In genomic region chr4:94451669-94452475, GRCh38 we compare ENCODE assay signal across 1 cellular context.
TF ChIP-seq lines count a peak whose summit lies in the region.

TSS of gene PDLIM5 (plus strand) at chr4:94451942. CDS start at chr4:94455289, 3,347 bp downstream.

TF ChIP-seq in HepG2, 621 proteins besides CTCF, POLR2A, EP300 and RAD21 (continued from another document and continues in another):
- no peak for TF ChIP-seq ZBTB33 (CRISPR knock-in tag; IDR thresholded peaks at IDR 0.05)
- no peak for TF ChIP-seq RARG (CRISPR knock-in tag; IDR thresholded peaks at IDR 0.05; ENCODE audit: low read depth)
- no peak for TF ChIP-seq ZNF496 (CRISPR knock-in tag; IDR thresholded peaks at IDR 0.05; ENCODE audit: insufficient replicate concordance)
- TF ChIP-seq HOMEZ (CRISPR knock-in tag; IDR thresholded peaks at IDR 0.05; ENCODE audit: low read depth): no peak; the same call in none of the 2 replicates
- no peak for TF ChIP-seq SNAPC4 (CRISPR knock-in tag; IDR thresholded peaks at IDR 0.05)
- TF ChIP-seq XBP1 (CRISPR knock-in tag; IDR thresholded peaks at IDR 0.05): no peak
- TF ChIP-seq HIC2 (CRISPR knock-in tag; IDR thresholded peaks at IDR 0.05; ENCODE audit: low read depth): peak; percentile 60; the same call in 1 of the 2 replicates
- no peak for TF ChIP-seq RFX1 (IDR thresholded peaks at IDR 0.05)
- no peak for TF ChIP-seq ZNF280D (CRISPR knock-in tag; IDR thresholded peaks at IDR 0.05)
- TF ChIP-seq ZNF251 (CRISPR knock-in tag; IDR thresholded peaks at IDR 0.05): no peak
- peak; percentile 68 for TF ChIP-seq ARID5B (CRISPR knock-in tag; IDR thresholded peaks at IDR 0.05)
- TF ChIP-seq ZNF572 (CRISPR knock-in tag; IDR thresholded peaks at IDR 0.05): no peak
- peak; percentile 85 for TF ChIP-seq ASH2L (IDR thresholded peaks at IDR 0.05; ENCODE audit: insufficient read length, low read depth, low read length)
- TF ChIP-seq MATR3 (CRISPR knock-in tag; IDR thresholded peaks at IDR 0.05): no peak
- no peak for TF ChIP-seq ZNF781 (CRISPR knock-in tag; IDR thresholded peaks at IDR 0.05; ENCODE audit: borderline replicate concordance, not compliant biosample characterization)
- no peak for TF ChIP-seq ZFP36 (IDR thresholded peaks at IDR 0.05; ENCODE audit: borderline replicate concordance, low read depth, low read length, partially characterized antibody)
- no peak for TF ChIP-seq HNF1A (IDR thresholded peaks at IDR 0.05; ENCODE audit: low read depth)
- no peak; the same call in 1 of the 2 replicates for TF ChIP-seq HNF1A (CRISPR knock-in tag; IDR thresholded peaks at IDR 0.05; ENCODE audit: borderline replicate concordance)
- no peak for TF ChIP-seq ZNF597 (CRISPR knock-in tag; IDR thresholded peaks at IDR 0.05)
- TF ChIP-seq SNAPC5 (CRISPR knock-in tag; IDR thresholded peaks at IDR 0.05; ENCODE audit: borderline replicate concordance): no peak
- no peak for TF ChIP-seq NR3C1 (CRISPR knock-in tag; IDR thresholded peaks at IDR 0.05)
- TF ChIP-seq NR1H2 (CRISPR knock-in tag; IDR thresholded peaks at IDR 0.05; ENCODE audit: borderline replicate concordance, low read depth): 0 out of 2 replicates have a peak, but pooled peaks have one; percentile 44
- no peak for TF ChIP-seq ZNF75D (CRISPR knock-in tag; IDR thresholded peaks at IDR 0.05; ENCODE audit: borderline replicate concordance)
- TF ChIP-seq ZFY (CRISPR knock-in tag; IDR thresholded peaks at IDR 0.05): peak; percentile 53; the same call in 1 of the 2 replicates
- TF ChIP-seq FOXO4 (CRISPR knock-in tag; conservative IDR thresholded peaks at IDR 0.05): 0 out of 2 replicates have a peak, but pooled peaks have one; percentile 35
- TF ChIP-seq CREB1 (IDR thresholded peaks at IDR 0.05): no peak
- TF ChIP-seq CREB1 (CRISPR knock-in tag; IDR thresholded peaks at IDR 0.05): no peak
- no peak for TF ChIP-seq SIX4 (CRISPR knock-in tag; IDR thresholded peaks at IDR 0.05)
